8 cellular contexts compared by ENCODE assay signal in genomic region chr10:90911133-90912048, GRCh38. TPM values are rescaled to one million over a fixed set of nuclear protein-coding genes. Genes with fewer than 3 reads are reported as not detected.
DNase-seq lines count a peak whose midpoint lies in the region; ATAC-seq, FAIRE-seq and TF ChIP-seq lines count a peak whose summit lies in the region.
"Not testable (repeated sequence)": the region's sequence is repeated elsewhere in the genome, so short reads cannot be mapped to it uniquely, and the experiment has no call there.

No MANE protein-coding gene starts in this region.

- TF ChIP-seq RAD21 in HepG2 (CRISPR knock-in tag; IDR thresholded peaks at IDR 0.05) = peak; percentile 91

- TF ChIP-seq POLR2A in HepG2 (IDR thresholded peaks at IDR 0.05; ENCODE audit: insufficient read depth in 1 of 2, low read depth in 2 of 2, low read length in 2 of 2) = peak in 1 of 2 experiments; percentile 36; a peak in 1 of 4 replicates

- DNase-seq in COLO829 (ENCODE audit: low spot score) = peak; percentile 39
- peak; percentile 88 for DNase-seq in HT-29 (ENCODE audit: low spot score)
- DNase-seq in NCI-H748 (lab: John Stamatoyannopoulos, UW; ENCODE audit: unreplicated experiment) = peak; percentile 65
- peak; percentile 27 for DNase-seq in activated CD4-positive, alpha-beta T cell treated with anti-CD3 and anti-CD28 coated beads, Interleukin-2, amount 50 U/mL, for 1 hour
- DNase-seq in colonic mucosa = peak; percentile 62
- DNase-seq in HepG2 (ENCODE audit: low spot score) = peak; percentile 81
- peak; percentile 8 to 13 for DNase-seq in stimulated activated CD4-positive, alpha-beta T cell treated with anti-CD3 and anti-CD28 coated beads, Interleukin-4, amount 100 ng/mL, for 4 hours

- not testable (repeated sequence) for TF ChIP-seq EP300 in HepG2 (IDR thresholded peaks at IDR 0.05; ENCODE audit: low read depth in 2 of 2, low read length in 2 of 2); HepG2 (CRISPR knock-in tag; IDR thresholded peaks at IDR 0.05; ENCODE audit: borderline replicate concordance)

- TF ChIP-seq CTCF in colonic mucosa (IDR thresholded peaks at IDR 0.05) (peak; percentile 84), HepG2 (CRISPR knock-in tag; IDR thresholded peaks at IDR 0.05) (peak; percentile 86)

- H3K27me3 ChIP-seq in colonic mucosa; HepG2 (ENCODE audit: control insufficient read depth in 1 of 2, insufficient read depth in 2 of 2, low read length in 2 of 2): not testable (repeated sequence)

- not testable (repeated sequence) for H3K27ac ChIP-seq in colonic mucosa; HepG2 (ENCODE audit: extremely low read length, insufficient read depth, low read length)

- peak; percentile 75 for ATAC-seq in GM21360 (IDR thresholded peaks at IDR 0.05; ENCODE audit: unreplicated experiment)
- peak; percentile 94 for ATAC-seq in HepG2

- POLR2A ChIA-PET in HepG2 (lab: Yijun Ruan, JAX) = interaction anchor here (0.7 to 2.7 kb wide), 4 partner anchors 10 to 58 kb away, joined by 3 to 20 read pairs (median 8); partner anchors contain the start of gene ANKRD1

- CTCF ChIA-PET in HepG2 (lab: Yijun Ruan, JAX; ENCODE audit: low intra/inter-chr PET ratio, low total read pairs) = interaction anchor here (1.6 to 2.3 kb wide), 2 partner anchors 95 to 340 kb away, joined by 13 to 17 read pairs; no protein-coding TSS in a partner anchor

- H3K4me2 ChIP-seq in HepG2 (ENCODE audit: low read depth, low read length) = not testable (repeated sequence)

- H2AFZ ChIP-seq in HepG2 (ENCODE audit: low read length) = not testable (repeated sequence)

- 40% methylated on average over 12 of the region's 12 CpGs for WGBS in HepG2 (ENCODE audit: low lambda C conversion rate)

- not testable (repeated sequence) for H3K4me3 ChIP-seq in colonic mucosa; HepG2 (replicated peaks in 1 of 3; ENCODE audit: insufficient read depth in 1 of 3, low read depth in 2 of 3, low read length in 3 of 3)

- not testable (repeated sequence) for BruUV-seq in HepG2 (replicated peaks; lab: Mats Ljungman, UMichigan)

- not testable (repeated sequence) for H3K4me1 ChIP-seq in colonic mucosa
- H3K4me1 ChIP-seq in HepG2 (ENCODE audit: insufficient read depth, low read length) = peaks cover 16% of the 10 kb centered on the region

- in situ Hi-C loops in HepG2 (cut with HindIII; ENCODE audit: extremely low pct_ligation_motif_present, low pct_unique_long_range_greater_than_20kb) = loop anchor here (5.0 kb wide), 1 partner anchor 341 kb away; no protein-coding TSS in a partner anchor

- H4K20me1 ChIP-seq in HepG2 (ENCODE audit: insufficient read depth, low read length) = not testable (repeated sequence)

- intact Hi-C loops in colonic mucosa (cut with DNase I) (loop anchor here (5.0 to 10.0 kb wide), 2 partner anchors 96 to 343 kb away; no protein-coding TSS in a partner anchor), HepG2 (cut with micrococcal nuclease; ENCODE audit: unreplicated experiment) (loop anchor here (1.0 to 2.0 kb wide), 5 partner anchors 59 to 385 kb away; no protein-coding TSS in a partner anchor)

- H3K9me3 ChIP-seq in colonic mucosa; HepG2 (ENCODE audit: low read length): not testable (repeated sequence)

- not testable (repeated sequence) for H3K79me2 ChIP-seq in HepG2 (ENCODE audit: insufficient read depth, low read length)

- H3K36me3 ChIP-seq in colonic mucosa; HepG2 (replicated peaks in 1 of 2; ENCODE audit: control insufficient read depth in 1 of 2, insufficient read depth in 2 of 2, low read length in 2 of 2): not testable (repeated sequence)

- not testable (repeated sequence) for H3K9ac ChIP-seq in colonic mucosa (ENCODE audit: low read depth in 2 of 2, low read length in 2 of 2); HepG2 (ENCODE audit: insufficient read depth, low read depth, low read length)

- FAIRE-seq in HepG2 (lab: Jason Lieb, UNC) = peak; percentile 88

RNA-seq across cellular contexts. Expression of gene ANKRD1, which starts 9.5 kb away (rescaled TPM):
- total RNA-seq in HT-29 (2014; rRNA removed; shearing (Covaris generic)) = 0.08 TPM in 1 of 2 replicates, not detected in the other
- total RNA-seq in colonic mucosa (under 1 TPM in 1 of 2 donors, not detected in 1; 0.32 TPM), HepG2 (2016; rRNA removed; fragmentation: Illumina TruSeq; extraction: Trizol) (19.4 and 26.4 TPM in 2 replicates)
- total RNA-seq in HepG2 (2016; cell fraction: cytosol; rRNA removed; fragmentation: Illumina TruSeq; extraction: Trizol; ENCODE audit: low read depth) = 6.3 and 6.9 TPM in 2 replicates
- total RNA-seq in HepG2 (2016; cell fraction: insoluble cytoplasmic fraction; rRNA removed; fragmentation: Illumina TruSeq; extraction: Trizol) = 19.5 and 30.2 TPM in 2 replicates
- 11.3 and 14.1 TPM in 2 replicates for total RNA-seq in HepG2 (2016; cell fraction: membrane; rRNA removed; fragmentation: Illumina TruSeq; extraction: Trizol)
- 12.6 and 13.8 TPM in 2 replicates for total RNA-seq in HepG2 (2016; cell fraction: nucleus; rRNA removed; fragmentation: Illumina TruSeq; extraction: Trizol)
- polyA plus RNA-seq in HepG2 (2011; rRNA removed) = 30.2 and 41.8 TPM in 2 replicates
- 30.2 and 31.0 TPM in 2 replicates for polyA plus RNA-seq in HepG2 (2011; cell fraction: cytosol; rRNA removed)
- polyA plus RNA-seq in HepG2 (2011; cell fraction: nucleus; rRNA removed) = 21.7 and 24.5 TPM in 2 replicates
- 10.9 and 13.5 TPM in 2 replicates for polyA plus RNA-seq in HepG2 (2012)
- 1.7 and 2.0 TPM in 2 replicates for polyA plus RNA-seq in HepG2 (2016; cell fraction: cytosol; fragmentation: Illumina TruSeq; extraction: Trizol; ENCODE audit: low read depth)
- 21.2 and 22.2 TPM in 2 replicates for polyA plus RNA-seq in HepG2 (2016; cell fraction: insoluble cytoplasmic fraction; fragmentation: Illumina TruSeq; extraction: Trizol; ENCODE audit: low read depth)
- 3.4 TPM in 2 replicates for polyA plus RNA-seq in HepG2 (2016; cell fraction: membrane; fragmentation: Illumina TruSeq; extraction: Trizol; ENCODE audit: low read depth)
- 20.2 and 20.8 TPM in 2 replicates for polyA plus RNA-seq in HepG2 (2016; cell fraction: nucleus; fragmentation: Illumina TruSeq; extraction: Trizol; ENCODE audit: insufficient read depth, low read depth)
- polyA minus RNA-seq in HepG2 (2011; rRNA and poly(A)+ RNA removed; ENCODE audit: low replicate concordance) = 0.09 and 24.0 TPM in 2 replicates
- polyA minus RNA-seq in HepG2 (2011; cell fraction: cytosol; rRNA and poly(A)+ RNA removed) = 29.2 and 42.8 TPM in 2 replicates
- 23.3 and 24.9 TPM in 2 replicates for polyA minus RNA-seq in HepG2 (2011; cell fraction: nucleus; rRNA and poly(A)+ RNA removed)

RNA-seq across cellular contexts. Expression of gene RPP30, which starts 39.6 kb away (rescaled TPM):
- total RNA-seq in HT-29 (2014; rRNA removed; shearing (Covaris generic)) = 21.1 and 21.2 TPM in 2 replicates
- 10 to 100 TPM; 22.0 to 39.7 TPM for total RNA-seq in colonic mucosa
- total RNA-seq in HepG2 (2016; rRNA removed; fragmentation: Illumina TruSeq; extraction: Trizol) = 65.0 and 91.5 TPM in 2 replicates
- 18.3 and 20.1 TPM in 2 replicates for total RNA-seq in HepG2 (2016; cell fraction: cytosol; rRNA removed; fragmentation: Illumina TruSeq; extraction: Trizol; ENCODE audit: low read depth)
- 67.6 and 98.6 TPM in 2 replicates for total RNA-seq in HepG2 (2016; cell fraction: insoluble cytoplasmic fraction; rRNA removed; fragmentation: Illumina TruSeq; extraction: Trizol)
- total RNA-seq in HepG2 (2016; cell fraction: membrane; rRNA removed; fragmentation: Illumina TruSeq; extraction: Trizol) = 26.0 and 27.0 TPM in 2 replicates
- 37.4 and 38.2 TPM in 2 replicates for total RNA-seq in HepG2 (2016; cell fraction: nucleus; rRNA removed; fragmentation: Illumina TruSeq; extraction: Trizol)
- 17.6 and 27.1 TPM in 2 replicates for polyA plus RNA-seq in HepG2 (2011; rRNA removed)
- polyA plus RNA-seq in HepG2 (2011; cell fraction: cytosol; rRNA removed) = 10.7 and 13.9 TPM in 2 replicates
- 16.3 and 18.7 TPM in 2 replicates for polyA plus RNA-seq in HepG2 (2011; cell fraction: nucleus; rRNA removed)
- polyA plus RNA-seq in HepG2 (2012) = 22.4 and 34.0 TPM in 2 replicates
- 20.0 and 21.0 TPM in 2 replicates for polyA plus RNA-seq in HepG2 (2016; cell fraction: cytosol; fragmentation: Illumina TruSeq; extraction: Trizol; ENCODE audit: low read depth)
- polyA plus RNA-seq in HepG2 (2016; cell fraction: insoluble cytoplasmic fraction; fragmentation: Illumina TruSeq; extraction: Trizol; ENCODE audit: low read depth) = 82.9 and 97.7 TPM in 2 replicates
- 21.4 and 21.6 TPM in 2 replicates for polyA plus RNA-seq in HepG2 (2016; cell fraction: membrane; fragmentation: Illumina TruSeq; extraction: Trizol; ENCODE audit: low read depth)
- 50.0 and 51.4 TPM in 2 replicates for polyA plus RNA-seq in HepG2 (2016; cell fraction: nucleus; fragmentation: Illumina TruSeq; extraction: Trizol; ENCODE audit: insufficient read depth, low read depth)
- 9.4 and 24.9 TPM in 2 replicates for polyA minus RNA-seq in HepG2 (2011; rRNA and poly(A)+ RNA removed; ENCODE audit: low replicate concordance)
- 12.2 and 16.1 TPM in 2 replicates for polyA minus RNA-seq in HepG2 (2011; cell fraction: cytosol; rRNA and poly(A)+ RNA removed)
- 33.6 and 36.3 TPM in 2 replicates for polyA minus RNA-seq in HepG2 (2011; cell fraction: nucleus; rRNA and poly(A)+ RNA removed)

RNA-seq across cellular contexts. Expression of gene HTR7, which starts 53.6 kb away (rescaled TPM):
- total RNA-seq in HT-29 (2014; rRNA removed; shearing (Covaris generic)) = not detected in 2 replicates
- total RNA-seq in colonic mucosa (under 1 TPM; 0.07 to 0.29 TPM), HepG2 (2016; rRNA removed; fragmentation: Illumina TruSeq; extraction: Trizol) (0.04 TPM in 1 of 2 replicates, not detected in the other)
- not detected in 2 replicates for total RNA-seq in HepG2 (2016; cell fraction: cytosol; rRNA removed; fragmentation: Illumina TruSeq; extraction: Trizol; ENCODE audit: low read depth)
- 0.04 TPM in 1 of 2 replicates, not detected in the other for total RNA-seq in HepG2 (2016; cell fraction: insoluble cytoplasmic fraction; rRNA removed; fragmentation: Illumina TruSeq; extraction: Trizol)
- total RNA-seq in HepG2 (2016; cell fraction: membrane; rRNA removed; fragmentation: Illumina TruSeq; extraction: Trizol) = 0.06 TPM in 1 of 2 replicates, not detected in the other
- total RNA-seq in HepG2 (2016; cell fraction: nucleus; rRNA removed; fragmentation: Illumina TruSeq; extraction: Trizol) = not detected in 2 replicates
- 0.09 TPM in 1 of 2 replicates, not detected in the other for polyA plus RNA-seq in HepG2 (2011; rRNA removed)
- polyA plus RNA-seq in HepG2 (2011; cell fraction: cytosol; rRNA removed) = 0.03 and 0.04 TPM in 2 replicates
- not detected in 2 replicates for polyA plus RNA-seq in HepG2 (2011; cell fraction: nucleus; rRNA removed)
- not detected in 2 replicates for polyA plus RNA-seq in HepG2 (2012)
- polyA plus RNA-seq in HepG2 (2016; cell fraction: cytosol; fragmentation: Illumina TruSeq; extraction: Trizol; ENCODE audit: low read depth) = not detected in 2 replicates
- not detected in 2 replicates for polyA plus RNA-seq in HepG2 (2016; cell fraction: insoluble cytoplasmic fraction; fragmentation: Illumina TruSeq; extraction: Trizol; ENCODE audit: low read depth)
- polyA plus RNA-seq in HepG2 (2016; cell fraction: membrane; fragmentation: Illumina TruSeq; extraction: Trizol; ENCODE audit: low read depth) = 0.07 TPM in 1 of 2 replicates, not detected in the other
- not detected in 2 replicates for polyA plus RNA-seq in HepG2 (2016; cell fraction: nucleus; fragmentation: Illumina TruSeq; extraction: Trizol; ENCODE audit: insufficient read depth, low read depth)
- 0.04 and 0.28 TPM in 2 replicates for polyA minus RNA-seq in HepG2 (2011; rRNA and poly(A)+ RNA removed; ENCODE audit: low replicate concordance)
- not detected in 2 replicates for polyA minus RNA-seq in HepG2 (2011; cell fraction: cytosol; rRNA and poly(A)+ RNA removed)
- not detected in 2 replicates for polyA minus RNA-seq in HepG2 (2011; cell fraction: nucleus; rRNA and poly(A)+ RNA removed)

Comparison
In these comparisons a context has a peak if more than half of its experiments do, and no peak if none do; other contexts are left out.
1. DNase-seq: peak in every context shown above with its lines; median percentile 88 in HT-29; 81 in HepG2; 65 in NCI-H748; 62 in colonic mucosa; 39 in COLO829; 27 in activated CD4-positive, alpha-beta T cell treated with anti-CD3 and anti-CD28 coated beads, Interleukin-2, amount 50 U/mL, for 1 hour; 10 in stimulated activated CD4-positive, alpha-beta T cell treated with anti-CD3 and anti-CD28 coated beads, Interleukin-4, amount 100 ng/mL, for 4 hours.